ENCODE assay signal across 19 cellular contexts in genomic region chr4:142697303-142697702, GRCh38.
DNase-seq lines count a peak whose midpoint lies in the region; ATAC-seq, FAIRE-seq and TF ChIP-seq lines count a peak whose summit lies in the region.
"Had no signal": no experiment of that assay in that cellular context is flagged by ENCODE, and none has a peak within 500 bp of the region (broad histone marks: within the 10 kb centered on the region; RNA-seq: fewer than 3 reads in every experiment).

No MANE protein-coding gene starts in this region.

- POLR2A ChIA-PET in CD4-positive, alpha-beta T cell (lab: Charles Lee): interaction anchor here (0.9 to 4.4 kb wide), 9 partner anchors 10 to 343 kb away, joined by 3 to 32 read pairs (median 5); no protein-coding TSS in a partner anchor

- H3K27ac ChIP-seq in CD4-positive, alpha-beta T cell (ENCODE audit: low read depth, low read length): peak overlapping the region; percentile 74
- H3K27ac ChIP-seq: right lobe of liver had no signal

- CTCF ChIA-PET in CD4-positive, alpha-beta T cell (lab: Charles Lee): no interaction called here

- DNase-seq in CD4-positive, alpha-beta T cell: no peak
- peak; percentile 39 for DNase-seq in NCI-H1417 treated with DMSO at 0.1 percent for 48 hours (lab: John Stamatoyannopoulos, UW)
- DNase-seq in NCI-H146 treated with DMSO at 0.1 percent for 48 hours (lab: John Stamatoyannopoulos, UW; ENCODE audit: unreplicated experiment): no peak
- no peak for DNase-seq in ecto neural progenitor cell (ENCODE audit: low spot score)
- DNase-seq: activated CD4-positive, alpha-beta T cell treated with anti-CD3 and anti-CD28 coated beads for 48 hours; dermis blood vessel endothelial cell; DMS53; kidney; mammary epithelial cell; NCI-H146; NCI-H345; right lobe of liver; stimulated activated naive B cell treated with anti-CD40 and anti-IgM and Interleukin-4, amounts not matched to agents 10 μg/mL and 1 μg/mL and 100 μg/mL, for 72 hours; trophoblast cell had no signal

- peak overlapping the region; percentile 70 for H3K4me3 Mint-ChIP-seq in CD4-positive, alpha-beta T cell
- peak overlapping the region; percentile 74 for H3K4me3 Mint-ChIP-seq in activated T-helper 17 cell treated with anti-CD3 and anti-CD28 coated beads, Interleukin-2, amount 50 U/mL, for 72 hours
- H3K4me3 Mint-ChIP-seq: stimulated activated naive B cell treated with anti-CD40 and anti-IgM and Interleukin-4, amounts not matched to agents 10 μg/mL and 1 μg/mL and 100 μg/mL, for 72 hours had no signal

- intact Hi-C loops in CD4-positive, alpha-beta T cell (cut with DNase I, micrococcal nuclease): no loop called here

- no peak for TF ChIP-seq POLR2A in GM18505 (IDR thresholded peaks at IDR 0.05; ENCODE audit: borderline replicate concordance, extremely low read depth, insufficient read depth, insufficient read length)

- no peaks in the 10 kb centered on the region for H3K27me3 ChIP-seq in CD4-positive, alpha-beta T cell (ENCODE audit: control insufficient read depth, insufficient read depth, low read length)
- H3K27me3 ChIP-seq: right lobe of liver had no signal

- H3K4me1 Mint-ChIP-seq in CD4-positive, alpha-beta T cell (ENCODE audit: low read depth): peaks cover 79% of the 10 kb centered on the region
- H3K4me1 Mint-ChIP-seq in activated T-helper 17 cell treated with anti-CD3 and anti-CD28 coated beads, Interleukin-2, amount 50 U/mL, for 72 hours: peaks cover 46% of the 10 kb centered on the region
- H3K4me1 Mint-ChIP-seq: stimulated activated naive B cell treated with anti-CD40 and anti-IgM and Interleukin-4, amounts not matched to agents 10 μg/mL and 1 μg/mL and 100 μg/mL, for 72 hours had no signal

- FAIRE-seq in A204.1 (lab: Jason Lieb, UNC): peak; percentile 83
- FAIRE-seq: frontal cortex, kidney had no signal

- H3K27me3 Mint-ChIP-seq in CD4-positive, alpha-beta T cell: no peaks in the 10 kb centered on the region
- no peaks in the 10 kb centered on the region for H3K27me3 Mint-ChIP-seq in activated T-helper 17 cell treated with anti-CD3 and anti-CD28 coated beads, Interleukin-2, amount 50 U/mL, for 72 hours
- H3K27me3 Mint-ChIP-seq: stimulated activated naive B cell treated with anti-CD40 and anti-IgM and Interleukin-4, amounts not matched to agents 10 μg/mL and 1 μg/mL and 100 μg/mL, for 72 hours had no signal

- no peak for TF ChIP-seq CTCF in CD4-positive, alpha-beta T cell (IDR thresholded peaks at IDR 0.05)

- peaks cover 13% of the 10 kb centered on the region for H3K36me3 Mint-ChIP-seq in CD4-positive, alpha-beta T cell (ENCODE audit: low read depth)
- no peaks in the 10 kb centered on the region for H3K36me3 Mint-ChIP-seq in activated T-helper 17 cell treated with anti-CD3 and anti-CD28 coated beads, Interleukin-2, amount 50 U/mL, for 72 hours (ENCODE audit: low read depth)
- H3K36me3 Mint-ChIP-seq: stimulated activated naive B cell treated with anti-CD40 and anti-IgM and Interleukin-4, amounts not matched to agents 10 μg/mL and 1 μg/mL and 100 μg/mL, for 72 hours had no signal

- no peak overlapping the region for H3K27ac Mint-ChIP-seq in CD4-positive, alpha-beta T cell
- H3K27ac Mint-ChIP-seq in activated T-helper 17 cell treated with anti-CD3 and anti-CD28 coated beads, Interleukin-2, amount 50 U/mL, for 72 hours: peak overlapping the region; percentile 88
- H3K27ac Mint-ChIP-seq: stimulated activated naive B cell treated with anti-CD40 and anti-IgM and Interleukin-4, amounts not matched to agents 10 μg/mL and 1 μg/mL and 100 μg/mL, for 72 hours had no signal

- no peaks in the 10 kb centered on the region for H3K9me3 Mint-ChIP-seq in CD4-positive, alpha-beta T cell
- no peaks in the 10 kb centered on the region for H3K9me3 Mint-ChIP-seq in activated T-helper 17 cell treated with anti-CD3 and anti-CD28 coated beads, Interleukin-2, amount 50 U/mL, for 72 hours
- H3K9me3 Mint-ChIP-seq: stimulated activated naive B cell treated with anti-CD40 and anti-IgM and Interleukin-4, amounts not matched to agents 10 μg/mL and 1 μg/mL and 100 μg/mL, for 72 hours had no signal

- H3K9me3 ChIP-seq in CD4-positive, alpha-beta T cell (ENCODE audit: control insufficient read depth, low read length): no peaks in the 10 kb centered on the region
- H3K9me3 ChIP-seq: HAP-1, right lobe of liver had no signal

- no peak for ATAC-seq in CD4-positive, alpha-beta T cell (ENCODE audit: poor library complexity)
- ATAC-seq in activated T-helper 17 cell treated with anti-CD3 and anti-CD28 coated beads, Interleukin-2, amount 50 U/mL, for 72 hours (replicated peaks): no peak
- ATAC-seq in GM18505 (IDR thresholded peaks at IDR 0.05; ENCODE audit: unreplicated experiment): no peak
- ATAC-seq: right lobe of liver; stimulated activated naive B cell treated with anti-CD40 and anti-IgM and Interleukin-4, amounts not matched to agents 10 μg/mL and 1 μg/mL and 100 μg/mL, for 72 hours had no signal
